In genomic region chr16:62167551-62167950, GRCh38 we compare ENCODE assay signal across 22 cellular contexts.
"Had no signal": no experiment of that assay in that cellular context is flagged by ENCODE, and none has a peak within 500 bp of the region (broad histone marks: within the 10 kb centered on the region; RNA-seq: fewer than 3 reads in every experiment).

No MANE protein-coding gene starts in this region.

- H3K27ac Mint-ChIP-seq: dendritic cell treated with granulocyte-macrophage colony-stimulating factor and Interleukin-4, amounts not matched to agents 40 ng/mL and 50 ng/mL, for 4 days; effector memory CD8-positive, alpha-beta T cell; endodermal cell; memory B cell; naive thymus-derived CD4-positive, alpha-beta T cell had no signal

- H3K27ac ChIP-seq: colonic mucosa, esophagus muscularis mucosa, gastrocnemius medialis, heart right ventricle, left lung, lower lobe of right lung had no signal

- H3K4me1 Mint-ChIP-seq: endodermal cell; memory B cell; naive thymus-derived CD4-positive, alpha-beta T cell had no signal

- H3K4me1 ChIP-seq: colonic mucosa, esophagus muscularis mucosa, gastrocnemius medialis, heart right ventricle, left lung, lower lobe of right lung had no signal

- H3K9me3 Mint-ChIP-seq: dendritic cell treated with granulocyte-macrophage colony-stimulating factor and Interleukin-4, amounts not matched to agents 40 ng/mL and 50 ng/mL, for 4 days had no signal

- ATAC-seq: effector memory CD8-positive, alpha-beta T cell; gastrocnemius medialis; heart right ventricle; left cardiac atrium; left lung; left ventricle myocardium superior; lower lobe of right lung; naive thymus-derived CD4-positive, alpha-beta T cell had no signal

- H3K36me3 Mint-ChIP-seq: memory B cell; naive thymus-derived CD4-positive, alpha-beta T cell had no signal

- H3K4me3 Mint-ChIP-seq: dendritic cell treated with granulocyte-macrophage colony-stimulating factor and Interleukin-4, amounts not matched to agents 40 ng/mL and 50 ng/mL, for 4 days; effector memory CD8-positive, alpha-beta T cell; endodermal cell; memory B cell; naive thymus-derived CD4-positive, alpha-beta T cell had no signal

- H3K9me3 ChIP-seq: colonic mucosa, gastrocnemius medialis, lower lobe of right lung had no signal

- H3K4me3 ChIP-seq: colonic mucosa, esophagus muscularis mucosa, gastrocnemius medialis, heart right ventricle, left lung, lower lobe of right lung had no signal

- DNase-seq: colonic mucosa; cortex of kidney; effector CD8-positive, alpha-beta T cell; effector memory CD8-positive, alpha-beta T cell; endodermal cell; erythroblast; foreskin melanocyte; gastrocnemius medialis; glutamatergic neuron; head of caudate nucleus; heart right ventricle; hippocampal formation; left cardiac atrium; left lung; left ventricle myocardium superior; lower lobe of right lung; mesendoderm; midbrain; naive thymus-derived CD4-positive, alpha-beta T cell had no signal

- H3K27me3 ChIP-seq: colonic mucosa, esophagus muscularis mucosa, gastrocnemius medialis, heart right ventricle, left lung had no signal

- H3K36me3 ChIP-seq: colonic mucosa, esophagus muscularis mucosa, gastrocnemius medialis, heart right ventricle, left lung, lower lobe of right lung had no signal
